Comparison of ENCODE assay signal across 10 cellular contexts in genomic region chr9:107480386-107480789, GRCh38. TPM values are rescaled to one million over a fixed set of nuclear protein-coding genes. Genes with fewer than 3 reads are reported as not detected.
DNase-seq lines count a peak whose midpoint lies in the region; ATAC-seq and TF ChIP-seq lines count a peak whose summit lies in the region.
"Had no signal": no experiment of that assay in that cellular context is flagged by ENCODE, and none has a peak within 500 bp of the region (broad histone marks: within the 10 kb centered on the region; RNA-seq: fewer than 3 reads in every experiment).

No MANE protein-coding gene starts in this region.

- H3K9me3 Mint-ChIP-seq in activated T-helper 2 cell treated with anti-CD3 and anti-CD28 coated beads, Interferon-gamma antibody, Interleukin-2, Interleukin-4, amounts not matched to agents 10 μg/mL and 5 μg/mL and 100 μg/mL, durations not matched to agents 14 hours and 24 hours and 36 hours, result no peaks in the 10 kb centered on the region

- no peak overlapping the region for H3K27ac ChIP-seq in right cardiac atrium (ENCODE audit: low read length)
- H3K27ac ChIP-seq in tibial nerve, result peak overlapping the region in 2 of 4 donors; percentile 11 to 40

- H3K27ac Mint-ChIP-seq in activated T-helper 2 cell treated with anti-CD3 and anti-CD28 coated beads, Interferon-gamma antibody, Interleukin-2, Interleukin-4, amounts not matched to agents 10 μg/mL and 5 μg/mL and 100 μg/mL, durations not matched to agents 14 hours and 24 hours and 36 hours, result no peak overlapping the region

- TF ChIP-seq EP300 in tibial nerve (IDR thresholded peaks at IDR 0.05), result peak in 1 of 2 donors; percentile 57

- DNase-seq in HFF-Myc (ENCODE audit: extremely low read depth, low read depth), result peak; percentile 69
- peak; percentile 43 for DNase-seq in SW480 (ENCODE audit: low spot score)
- DNase-seq in right cardiac atrium, result peak; percentile 58 to 80 (median 79)
- DNase-seq in tibial nerve (ENCODE audit: low spot score in 2 of 2), result peak; percentile 38 to 57
- DNase-seq in NCI-H524 treated with DMSO at 0.1 percent for 48 hours (lab: John Stamatoyannopoulos, UW), result no peak
- no peak for DNase-seq in NCI-H187 (lab: John Stamatoyannopoulos, UW)
- no peak for DNase-seq in HT-29 (ENCODE audit: low spot score)
- no peak for DNase-seq in activated T-helper 2 cell treated with anti-CD3 and anti-CD28 coated beads, Interferon-gamma antibody, Interleukin-2, Interleukin-4, amounts not matched to agents 10 μg/mL and 5 μg/mL and 100 μg/mL, durations not matched to agents 14 hours and 24 hours and 36 hours (ENCODE audit: low spot score)
- DNase-seq: NCI-H2081 treated with DMSO at 0.1 percent for 48 hours; stimulated activated CD4-positive, alpha-beta T cell treated with anti-CD3 and anti-CD28 coated beads, Interleukin-2, amount 100 ng/mL, for 24 hours had no signal

- H3K27me3 ChIP-seq in right cardiac atrium (ENCODE audit: control insufficient read depth, insufficient read depth), result no peaks in the 10 kb centered on the region
- H3K27me3 ChIP-seq in tibial nerve, result no peaks in the 10 kb centered on the region

- H3K9me3 ChIP-seq in right cardiac atrium (ENCODE audit: control insufficient read depth, low read length) (no peaks in the 10 kb centered on the region), tibial nerve (no peaks in the 10 kb centered on the region)

- no peaks in the 10 kb centered on the region for H3K4me1 ChIP-seq in right cardiac atrium (ENCODE audit: control insufficient read depth, insufficient read depth, low read length)
- peaks cover 0 to 20% (median 0%) of the 10 kb centered on the region in 4 donors for H3K4me1 ChIP-seq in tibial nerve

- H3K36me3 ChIP-seq in tibial nerve, result peaks cover 0 to 6% (median 0%) of the 10 kb centered on the region in 3 donors

- intact Hi-C loops in right cardiac atrium (cut with DNase I), result loop anchor here in 2 of 4 donors (5.0 to 10.0 kb wide), 4 partner anchors 254 to 1084 kb away; no protein-coding TSS in a partner anchor
- intact Hi-C loops in activated T-helper 2 cell treated with anti-CD3 and anti-CD28 coated beads, Interferon-gamma antibody, Interleukin-2, Interleukin-4, amounts not matched to agents 10 μg/mL and 5 μg/mL and 100 μg/mL, durations not matched to agents 14 hours and 24 hours and 36 hours (cut with micrococcal nuclease), result loop anchor here (10.0 kb wide), 1 partner anchor 1834 kb away; no protein-coding TSS in a partner anchor

- 66% methylated on average over 12 of the region's 12 CpGs for WGBS in right cardiac atrium
- 45 to 65% methylated on average over 12 of the region's 12 CpGs for WGBS in tibial nerve, 2 donors

- H3K27me3 Mint-ChIP-seq in activated T-helper 2 cell treated with anti-CD3 and anti-CD28 coated beads, Interferon-gamma antibody, Interleukin-2, Interleukin-4, amounts not matched to agents 10 μg/mL and 5 μg/mL and 100 μg/mL, durations not matched to agents 14 hours and 24 hours and 36 hours (ENCODE audit: low read depth), result peaks cover 12% of the 10 kb centered on the region

- H3K4me3 ChIP-seq in HFF-Myc (replicated peaks; ENCODE audit: low read depth, low read length) (no peak overlapping the region), right cardiac atrium (ENCODE audit: low read length) (no peak overlapping the region), tibial nerve (no peak overlapping the region)

- H3K4me1 Mint-ChIP-seq in activated T-helper 2 cell treated with anti-CD3 and anti-CD28 coated beads, Interferon-gamma antibody, Interleukin-2, Interleukin-4, amounts not matched to agents 10 μg/mL and 5 μg/mL and 100 μg/mL, durations not matched to agents 14 hours and 24 hours and 36 hours (ENCODE audit: low read depth), result no peaks in the 10 kb centered on the region

- no peak for TF ChIP-seq CTCF in HFF-Myc (IDR thresholded peaks at IDR 0.05; ENCODE audit: low read depth, low read length, missing control alignments)
- TF ChIP-seq CTCF in tibial nerve (IDR thresholded peaks at IDR 0.05), result no peak

- H3K36me3 Mint-ChIP-seq in activated T-helper 2 cell treated with anti-CD3 and anti-CD28 coated beads, Interferon-gamma antibody, Interleukin-2, Interleukin-4, amounts not matched to agents 10 μg/mL and 5 μg/mL and 100 μg/mL, durations not matched to agents 14 hours and 24 hours and 36 hours (ENCODE audit: low read depth), result no peaks in the 10 kb centered on the region

- H3K4me3 Mint-ChIP-seq in activated T-helper 2 cell treated with anti-CD3 and anti-CD28 coated beads, Interferon-gamma antibody, Interleukin-2, Interleukin-4, amounts not matched to agents 10 μg/mL and 5 μg/mL and 100 μg/mL, durations not matched to agents 14 hours and 24 hours and 36 hours (ENCODE audit: low read depth), result no peak overlapping the region

- no peak for TF ChIP-seq POLR2A in tibial nerve (IDR thresholded peaks at IDR 0.05)

- ATAC-seq in right cardiac atrium, result peak; percentile 24 to 30

RNA-seq across cellular contexts. Expression of gene KLF4, which starts 9.2 kb away (rescaled TPM):
- total RNA-seq in right cardiac atrium (10 to 100 TPM; 37.0 to 71.6 (median 44.0) TPM), tibial nerve (100 to 1,000 TPM in 2 of 4 donors, 10 to 100 TPM in 2; 90.6 to 123 (median 106) TPM)
- 44.1 TPM for polyA plus RNA-seq in right cardiac atrium
- total RNA-seq in HT-29 (2014; rRNA removed; shearing (Covaris generic)), result 51.6 and 53.9 TPM in 2 replicates
- total RNA-seq in activated T-helper 2 cell treated with anti-CD3 and anti-CD28 coated beads, Interferon-gamma antibody, Interleukin-2, Interleukin-4, amounts not matched to agents 10 μg/mL and 5 μg/mL and 100 μg/mL, durations not matched to agents 14 hours and 24 hours and 36 hours, result 0.52 and 1.4 TPM in 2 replicates

Comparison
In these comparisons a context has a peak if more than half of its experiments do, and no peak if none do; other contexts are left out.
1. DNase-seq: peak in HFF-Myc (single experiment), SW480 (single experiment), right cardiac atrium (3 of 3) and tibial nerve (2 of 2); none in NCI-H524 treated with DMSO at 0.1 percent for 48 hours (single experiment), NCI-H187 (0 of 2), HT-29 (single experiment) and activated T-helper 2 cell treated with anti-CD3 and anti-CD28 coated beads, Interferon-gamma antibody, Interleukin-2, Interleukin-4, amounts not matched to agents 10 μg/mL and 5 μg/mL and 100 μg/mL, durations not matched to agents 14 hours and 24 hours and 36 hours (single experiment).
2. RNA of gene KLF4, which starts 9.2 kb away (total RNA-seq): 90.6 to 123 TPM in tibial nerve, 51.6 to 53.9 TPM in HT-29 and 37.0 to 71.6 TPM in right cardiac atrium; 0.52 to 1.4 TPM in activated T-helper 2 cell treated with anti-CD3 and anti-CD28 coated beads, Interferon-gamma antibody, Interleukin-2, Interleukin-4, amounts not matched to agents 10 μg/mL and 5 μg/mL and 100 μg/mL, durations not matched to agents 14 hours and 24 hours and 36 hours; every median in the first group is over 10 times any median in the second.